In the genomic region with DNA sequence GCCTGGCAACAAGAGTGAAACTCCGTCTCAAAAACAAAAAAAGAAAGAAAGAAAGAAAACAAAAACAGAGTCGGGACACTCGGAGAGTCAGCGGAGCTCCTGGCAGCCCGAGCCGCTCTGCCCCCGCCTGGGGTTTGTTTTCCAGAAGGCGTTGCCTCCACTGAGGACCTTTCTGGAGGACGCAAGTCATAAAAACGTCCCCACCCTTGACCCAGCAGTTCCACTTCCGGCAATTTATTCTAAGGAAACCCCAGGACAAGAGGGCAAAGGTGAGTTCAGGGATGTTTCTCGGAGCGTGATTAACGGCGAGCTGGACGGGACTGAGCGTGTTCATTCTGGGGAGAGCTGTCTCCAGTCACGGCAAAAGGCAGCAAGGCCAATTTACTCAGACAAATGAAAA, we compare ENCODE assay signal across 18 cellular contexts. TPM values are rescaled to one million over a fixed set of nuclear protein-coding genes. Genes with fewer than 3 reads are reported as not detected.
A peak's percentile ranks its signal among the peaks of the same experiment; 100 is the strongest.
DNase-seq lines count a peak whose midpoint lies in the region; ATAC-seq and TF ChIP-seq lines count a peak whose summit lies in the region.
"Had no signal": no experiment of that assay in that cellular context is flagged by ENCODE, and none has a peak within 500 bp of the region (broad histone marks: within the 10 kb centered on the region; RNA-seq: fewer than 3 reads in every experiment).

No MANE protein-coding gene starts in this region.

- H3K27ac Mint-ChIP-seq in chondrocyte (ENCODE audit: unreplicated experiment), result no peak overlapping the region
- H3K27ac Mint-ChIP-seq: activated CD4-positive, alpha-beta memory T cell treated with anti-CD3 and anti-CD28 coated beads, Interleukin-2, amount 10 ng/mL, durations not matched to agents 7 days and 5 days; naive B cell; stimulated activated naive CD8-positive, alpha-beta T cell treated with anti-CD3 and anti-CD28 coated beads, Interleukin-15, amount 100 ng/mL, for 72 hours had no signal

- no peak overlapping the region for H3K4me3 Mint-ChIP-seq in chondrocyte (ENCODE audit: unreplicated experiment)
- H3K4me3 Mint-ChIP-seq: activated CD4-positive, alpha-beta memory T cell treated with anti-CD3 and anti-CD28 coated beads, Interleukin-2, amount 10 ng/mL, durations not matched to agents 7 days and 5 days; H9; naive B cell; stimulated activated naive CD8-positive, alpha-beta T cell treated with anti-CD3 and anti-CD28 coated beads, Interleukin-15, amount 100 ng/mL, for 72 hours had no signal

- DNase-seq in chondrocyte (ENCODE audit: low spot score) (peak; percentile 27), left cardiac atrium (peak; percentile 73), osteoblast (ENCODE audit: insufficient read length, low spot score, missing footprints) (peak; percentile 52), upper lobe of left lung (peak in 1 of 2 donors; percentile 56), kidney tubule cell (ENCODE audit: low spot score) (no peak)
- DNase-seq: activated CD4-positive, alpha-beta memory T cell treated with anti-CD3 and anti-CD28 coated beads, Interleukin-2, amount 10 ng/mL, durations not matched to agents 7 days and 5 days; activated effector memory CD4-positive, alpha-beta T cell treated with anti-CD3 and anti-CD28 coated beads, Interleukin-2, amount 50 U/mL, for 16 hours; DMS79; effector CD4-positive, alpha-beta T cell; foreskin keratinocyte; H9; naive B cell; NCI-H1417; NCI-H2227 treated with DMSO at 0.1 percent for 48 hours; stimulated activated naive CD8-positive, alpha-beta T cell treated with anti-CD3 and anti-CD28 coated beads, Interleukin-15, amount 100 ng/mL, for 72 hours had no signal

- H4K20me1 ChIP-seq in osteoblast (ENCODE audit: insufficient read depth, low read length), result no peaks in the 10 kb centered on the region
- H4K20me1 ChIP-seq: BLaER1 had no signal

- no peaks in the 10 kb centered on the region for H3K27me3 ChIP-seq in osteoblast (ENCODE audit: insufficient read depth, low read length)
- no peaks in the 10 kb centered on the region for H3K27me3 ChIP-seq in upper lobe of left lung
- H3K27me3 ChIP-seq: BLaER1, foreskin keratinocyte had no signal

- peak overlapping the region; percentile 80 for H2AFZ ChIP-seq in osteoblast (ENCODE audit: low read length)

- TF ChIP-seq EP300 in upper lobe of left lung (IDR thresholded peaks at IDR 0.05), result peak in 1 of 4 donors; percentile 60

- no peak for TF ChIP-seq CTCF in chondrocyte (IDR thresholded peaks at IDR 0.05)
- TF ChIP-seq CTCF in osteoblast (IDR thresholded peaks at IDR 0.05; ENCODE audit: extremely low read depth, low read depth, low read length), result no peak
- TF ChIP-seq CTCF in upper lobe of left lung (IDR thresholded peaks at IDR 0.05), result no peak

- H3K4me1 Mint-ChIP-seq in chondrocyte (ENCODE audit: low read depth), result peaks cover 19% of the 10 kb centered on the region
- H3K4me1 Mint-ChIP-seq: activated CD4-positive, alpha-beta memory T cell treated with anti-CD3 and anti-CD28 coated beads, Interleukin-2, amount 10 ng/mL, durations not matched to agents 7 days and 5 days; stimulated activated naive CD8-positive, alpha-beta T cell treated with anti-CD3 and anti-CD28 coated beads, Interleukin-15, amount 100 ng/mL, for 72 hours had no signal

- 46 to 52% methylated on average over 18 of the region's 18 CpGs for WGBS in upper lobe of left lung, 2 donors

- no peaks in the 10 kb centered on the region for H3K9me3 Mint-ChIP-seq in chondrocyte (ENCODE audit: low read depth)

- ATAC-seq in left cardiac atrium (peak in 1 of 2 donors; percentile 54), upper lobe of left lung (ENCODE audit: low FRiP score in 2 of 2) (no peak), GM21367 (IDR thresholded peaks at IDR 0.05; ENCODE audit: unreplicated experiment) (no peak), GM21717 (IDR thresholded peaks at IDR 0.05; ENCODE audit: unreplicated experiment) (no peak)
- ATAC-seq: foreskin keratinocyte; stimulated activated naive CD8-positive, alpha-beta T cell treated with anti-CD3 and anti-CD28 coated beads, Interleukin-15, amount 100 ng/mL, for 72 hours had no signal

- H3K79me2 ChIP-seq in osteoblast (ENCODE audit: insufficient read depth, low read length), result no peaks in the 10 kb centered on the region

- H3K4me3 ChIP-seq in osteoblast (ENCODE audit: insufficient read depth, low read length) (peak overlapping the region; percentile 37), upper lobe of left lung (no peak overlapping the region)
- H3K4me3 ChIP-seq: BLaER1 had no signal

- TF ChIP-seq POLR2A in upper lobe of left lung (IDR thresholded peaks at IDR 0.05), result no peak

- H3K27ac ChIP-seq in osteoblast (ENCODE audit: low read depth, low read length) (no peak overlapping the region), upper lobe of left lung (peak overlapping the region; percentile 51 to 87 (median 70))
- H3K27ac ChIP-seq: BLaER1, foreskin keratinocyte had no signal

- no peaks in the 10 kb centered on the region for H3K27me3 Mint-ChIP-seq in chondrocyte (ENCODE audit: low read depth)

- H3K9me3 ChIP-seq in osteoblast (ENCODE audit: low read depth, low read length) (no peaks in the 10 kb centered on the region), upper lobe of left lung (no peaks in the 10 kb centered on the region)

- no peaks in the 10 kb centered on the region for H3K36me3 Mint-ChIP-seq in chondrocyte (ENCODE audit: low read depth)
- H3K36me3 Mint-ChIP-seq: naive B cell had no signal

- H3K36me3 ChIP-seq in osteoblast (ENCODE audit: insufficient read depth, low read length) (no peaks in the 10 kb centered on the region), upper lobe of left lung (no peaks in the 10 kb centered on the region)
- H3K36me3 ChIP-seq: BLaER1 had no signal

- H3K4me2 ChIP-seq in osteoblast (ENCODE audit: insufficient read depth, low read length), result peak overlapping the region; percentile 50
- H3K4me2 ChIP-seq: BLaER1 had no signal

- intact Hi-C loops in left cardiac atrium (cut with DNase I), result no loop called here

- H3K4me1 ChIP-seq in osteoblast (ENCODE audit: insufficient read depth, low read length) (no peaks in the 10 kb centered on the region), upper lobe of left lung (peaks cover 15 to 29% (median 18%) of the 10 kb centered on the region in 4 donors)
- H3K4me1 ChIP-seq: foreskin keratinocyte had no signal

RNA-seq across cellular contexts. Expression of a gene that starts 27.0 kb away (rescaled TPM):
- 125 to 139 TPM (median 134 TPM) in 3 replicates for total RNA-seq in chondrocyte
- 100 to 1,000 TPM; 124 to 136 TPM for total RNA-seq in left cardiac atrium
- 109 and 126 TPM in 2 replicates for total RNA-seq in osteoblast
- total RNA-seq in upper lobe of left lung, result 100 to 1,000 TPM; 107 to 196 (median 127) TPM
